Comparison of ENCODE assay signal across 8 cellular contexts in the genomic region with DNA sequence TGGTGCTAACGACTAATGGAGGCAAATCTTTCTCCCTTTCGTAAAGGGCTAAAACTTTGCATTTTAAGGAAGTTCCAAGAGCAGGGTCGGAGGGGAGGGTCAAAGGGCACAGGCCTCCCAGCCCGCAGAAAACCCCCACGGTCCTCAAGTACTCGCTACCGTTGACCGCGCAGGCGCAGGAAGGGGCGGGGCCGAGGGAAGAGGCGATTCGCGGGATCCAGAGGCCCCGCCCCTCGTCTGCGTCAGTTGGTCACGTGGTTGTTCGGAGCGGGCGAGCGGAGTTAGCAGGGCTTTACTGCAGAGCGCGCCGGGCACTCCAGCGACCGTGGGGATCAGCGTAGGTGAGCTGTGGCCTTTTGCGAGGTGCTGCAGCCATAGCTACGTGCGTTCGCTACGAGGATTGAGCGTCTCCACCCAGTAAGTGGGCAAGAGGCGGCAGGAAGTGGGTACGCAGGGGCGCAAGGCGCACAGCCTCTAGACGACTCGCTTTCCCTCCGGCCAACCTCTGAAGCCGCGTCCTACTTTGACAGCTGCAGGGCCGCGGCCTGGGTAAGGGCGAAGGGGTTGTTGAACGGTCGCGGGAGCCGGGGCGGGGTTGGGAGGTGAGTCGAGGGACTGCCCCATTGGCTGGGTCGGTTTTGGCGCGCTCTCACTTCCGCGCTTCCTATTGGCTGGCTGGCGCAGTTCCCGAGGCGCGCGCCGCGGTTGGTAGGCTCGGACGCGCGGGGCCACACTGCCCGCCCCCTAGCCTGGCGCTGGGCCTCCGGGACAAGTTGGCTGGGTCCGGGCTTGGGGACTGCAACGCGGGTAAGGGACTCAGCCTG. TPM values are rescaled to one million over a fixed set of nuclear protein-coding genes. Genes with fewer than 3 reads are reported as not detected.
DNase-seq lines count a peak whose midpoint lies in the region; ATAC-seq and TF ChIP-seq lines count a peak whose summit lies in the region.

A gene (plus strand): TSS at position 242 of the 824 bp plus-strand sequence. CDS start 2,310 bp downstream, outside the sequence.

- peak within 1 kb of the TSS; percentile 100 for H3K4me3 ChIP-seq in adipocyte (ENCODE audit: low read length)
- peak within 1 kb of the TSS; percentile 75 for H3K4me3 ChIP-seq in cardiac muscle cell
- peak within 1 kb of the TSS; percentile 100 for H3K4me3 ChIP-seq in parathyroid adenoma (ENCODE audit: low read depth, low read length)
- peak within 1 kb of the TSS; percentile 81 to 86 for H3K4me3 ChIP-seq in tibial artery

- H3K36me3 ChIP-seq in adipocyte (ENCODE audit: control insufficient read depth, insufficient read depth, low read length, severe bottlenecking) (no peaks in the 10 kb centered on the region), cardiac muscle cell (no peaks in the 10 kb centered on the region), parathyroid adenoma (ENCODE audit: control insufficient read depth, insufficient read depth, low read length) (no peaks in the 10 kb centered on the region), tibial artery (no peaks in the 10 kb centered on the region)

- intact Hi-C loops in tibial artery (cut with DNase I; ENCODE audit: low total_unique reads), result no loop called here

- peak; percentile 93 for ATAC-seq in HG02852 (IDR thresholded peaks at IDR 0.05; ENCODE audit: unreplicated experiment)

- TF ChIP-seq CTCF in GM13976 (IDR thresholded peaks at IDR 0.05; ENCODE audit: borderline replicate concordance, control extremely low read depth, extremely low read depth, insufficient read depth, missing control alignments) (no peak), cardiac muscle cell (IDR thresholded peaks at IDR 0.05; ENCODE audit: low read depth, low read length) (no peak), parathyroid adenoma (IDR thresholded peaks at IDR 0.05) (no peak), tibial artery (IDR thresholded peaks at IDR 0.05) (no peak)

- peak; percentile 96 for DNase-seq in GM13976 (ENCODE audit: low spot score)
- DNase-seq in NCI-H1436 treated with DMSO at 0.1 percent for 48 hours (lab: John Stamatoyannopoulos, UW), result peak; percentile 87
- peak; percentile 98 for DNase-seq in T follicular helper cell (ENCODE audit: low read depth)
- peak; percentile 99 for DNase-seq in adipocyte (ENCODE audit: low read depth)
- peak; percentile 96 to 98 for DNase-seq in cardiac muscle cell (ENCODE audit: low read depth in 1 of 2, low spot score in 1 of 2)
- peak; percentile 98 to 99 for DNase-seq in tibial artery

- H3K27me3 ChIP-seq in adipocyte (replicated peaks; ENCODE audit: control insufficient read depth, insufficient read depth, low read length) (no peaks in the 10 kb centered on the region), cardiac muscle cell (no peaks in the 10 kb centered on the region), parathyroid adenoma (ENCODE audit: control insufficient read depth, insufficient read depth, low read length) (no peaks in the 10 kb centered on the region), tibial artery (no peaks in the 10 kb centered on the region)

- H3K4me1 ChIP-seq in adipocyte (ENCODE audit: control insufficient read depth, insufficient read depth, low read length) (peaks cover 23% of the 10 kb centered on the region), cardiac muscle cell (ENCODE audit: low read depth) (peaks cover 16% of the 10 kb centered on the region), parathyroid adenoma (peaks cover 2% of the 10 kb centered on the region), tibial artery (peaks cover 0 to 14% (median 6%) of the 10 kb centered on the region in 4 donors)

- H3K4me2 ChIP-seq in parathyroid adenoma (ENCODE audit: low read length), result peak within 1 kb of the TSS; percentile 100

- H3K27ac ChIP-seq in cardiac muscle cell (peak within 1 kb of the TSS; percentile 94), parathyroid adenoma (peak within 1 kb of the TSS; percentile 80), tibial artery (peak within 1 kb of the TSS; percentile 84 to 85)

- peak within 1 kb of the TSS; percentile 96 for H3K9ac ChIP-seq in adipocyte (ENCODE audit: low read length)
- no peak within 1 kb of the TSS for H3K9ac ChIP-seq in parathyroid adenoma

- H3K9me3 ChIP-seq in adipocyte (ENCODE audit: control insufficient read depth, low read length) (no peaks in the 10 kb centered on the region), cardiac muscle cell (ENCODE audit: low read depth) (no peaks in the 10 kb centered on the region), parathyroid adenoma (ENCODE audit: control insufficient read depth, low read length) (no peaks in the 10 kb centered on the region), tibial artery (no peaks in the 10 kb centered on the region)

- H2AFZ ChIP-seq in parathyroid adenoma, result peak within 1 kb of the TSS; percentile 100

- peaks cover 4% of the 10 kb centered on the region for H3K79me2 ChIP-seq in parathyroid adenoma

- in situ Hi-C loops in GM13976 (cut with MboI; ENCODE audit: low sequenced_read_pairs, unreplicated experiment), result no loop called here

RNA-seq across cellular contexts. Expression of the gene that starts here (rescaled TPM):
- total RNA-seq in cardiac muscle cell, result 30.2 and 33.4 TPM in 2 replicates
- polyA plus RNA-seq in cardiac muscle cell, result 69.3 and 82.7 TPM in 2 replicates

Comparison
In these comparisons a context has a peak if more than half of its experiments do, and no peak if none do; other contexts are left out.
1. Peak in every context shown above with its lines: DNase-seq, ATAC-seq, H3K4me3 ChIP-seq and H3K27ac ChIP-seq.